ENCODE assay signal across 9 cellular contexts in genomic region chr13:25224151-25224550, GRCh38. TPM values are rescaled to one million over a fixed set of nuclear protein-coding genes. Genes with fewer than 3 reads are reported as not detected.
"Had no signal": no experiment of that assay in that cellular context is flagged by ENCODE, and none has a peak within 500 bp of the region (broad histone marks: within the 10 kb centered on the region; RNA-seq: fewer than 3 reads in every experiment).

No MANE protein-coding gene starts in this region.

- H3K36me3 ChIP-seq: HAP-1 had no signal

- H3K9me3 ChIP-seq: HAP-1 had no signal

- H3K27ac ChIP-seq: GM23248 had no signal

- DNase-seq: GM23248, GOT3, H7, HFFc6, IMR-90 had no signal

- H3K4me3 Mint-ChIP-seq: HFFc6 had no signal

- H3K4me3 ChIP-seq: GM23248, HAP-1, K562 had no signal

- H3K27ac Mint-ChIP-seq: HFFc6 had no signal

- H3K4me1 ChIP-seq: HAP-1 had no signal

- H3K9me3 Mint-ChIP-seq: HFFc6 had no signal

RNA-seq across cellular contexts. Expression of gene AMER2, which starts 52.1 kb away (rescaled TPM):
- total RNA-seq: GM23248, H4, HFFc6, HT-29, IMR-90, K562 had no signal
